31 cellular contexts compared by ENCODE assay signal in the genomic region with DNA sequence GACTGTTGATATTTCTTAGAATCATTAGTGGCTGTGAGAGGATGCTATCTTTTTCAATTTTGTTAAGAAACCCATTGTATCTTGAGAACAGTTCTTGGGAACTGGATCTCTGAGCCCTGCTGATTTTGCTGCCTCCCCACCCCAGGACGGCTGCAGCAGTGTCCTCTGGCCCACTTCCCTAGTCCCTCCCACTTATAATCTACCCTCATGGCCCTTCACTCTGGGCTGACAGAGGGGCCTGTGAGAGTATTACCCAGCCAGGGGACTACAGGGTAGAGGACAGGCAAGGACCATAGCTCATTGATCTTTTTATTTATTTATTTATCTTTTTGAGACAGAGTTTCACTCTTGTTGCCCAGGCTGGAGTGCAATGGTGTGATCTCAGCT. TPM values are rescaled to one million over a fixed set of nuclear protein-coding genes. Genes with fewer than 3 reads are reported as not detected.
DNase-seq lines count a peak whose midpoint lies in the region; ATAC-seq, FAIRE-seq and TF ChIP-seq lines count a peak whose summit lies in the region.
"Had no signal": no experiment of that assay in that cellular context is flagged by ENCODE, and none has a peak within 500 bp of the region (broad histone marks: within the 10 kb centered on the region; RNA-seq: fewer than 3 reads in every experiment).

No MANE protein-coding gene starts in this region.

- H3K27ac ChIP-seq in A549 (peak overlapping the region; percentile 68 to 82), coronary artery (no peak overlapping the region)
- H3K27ac ChIP-seq: 22Rv1, epithelial cell of prostate, prostate gland, right lobe of liver, SK-N-MC, tibial artery had no signal

- H3K27me3 Mint-ChIP-seq in HFFc6 (ENCODE audit: insufficient read depth), result 0 out of 2 replicates have a peak, but pooled peaks cover 2% of the 10 kb centered on the region
- peaks cover 18 to 29% of the 10 kb centered on the region in 2 donors for H3K27me3 Mint-ChIP-seq in T-cell

- H3K4me3 Mint-ChIP-seq in HFFc6 (peak overlapping the region; percentile 61), T-cell (no peak overlapping the region)
- H3K4me3 Mint-ChIP-seq: activated CD4-positive, alpha-beta memory T cell treated with anti-CD3 and anti-CD28 coated beads for 36 hours; memory B cell had no signal

- no peak for TF ChIP-seq EP300 in A549 (IDR thresholded peaks at IDR 0.05)

- peaks cover 22% of the 10 kb centered on the region for H3K9me3 ChIP-seq in A549
- H3K9me3 ChIP-seq: prostate gland, right lobe of liver had no signal

- H3K9me3 Mint-ChIP-seq in HFFc6, result peaks cover 12% of the 10 kb centered on the region
- H3K9me3 Mint-ChIP-seq in T-cell, result peaks cover 0 to 8% (median 3%) of the 10 kb centered on the region in 3 donors
- H3K9me3 Mint-ChIP-seq: activated naive CD4-positive, alpha-beta T cell treated with anti-CD3 and anti-CD28 coated beads, Interleukin-2, amount 50 U/mL, for 72 hours; activated T-helper 2 cell treated with anti-CD3 and anti-CD28 coated beads, Interferon-gamma antibody, Interleukin-2, Interleukin-4, amounts not matched to agents 10 μg/mL and 5 μg/mL and 100 μg/mL, durations not matched to agents 14 hours and 24 hours and 36 hours had no signal

- intact Hi-C loops in lower leg skin (cut with DNase I; ENCODE audit: low total_unique reads), result no loop called here

- H3K4me3 ChIP-seq in A549 (no peak overlapping the region), coronary artery (no peak overlapping the region), lower leg skin (ENCODE audit: low read depth, poor library complexity, severe bottlenecking) (no peak overlapping the region)
- H3K4me3 ChIP-seq: cardiac muscle cell, K562, prostate gland, right lobe of liver, SK-N-MC, tibial artery had no signal

- POLR2A ChIA-PET in A549 (lab: Yijun Ruan, JAX), result interaction anchor here (1.4 kb wide), 1 partner anchor 345 kb away, joined by 6 read pairs; no protein-coding TSS in a partner anchor
- POLR2A ChIA-PET in T-cell (lab: Charles Lee), result no interaction called here

- TF ChIP-seq RAD21 in A549 (conservative IDR thresholded peaks at IDR 0.05 in 1 of 2, IDR thresholded peaks at IDR 0.05 in 1 of 2), result no peak

- ATAC-seq in A549, result peak; percentile 52 to 55; a peak in 5 of 6 replicates
- ATAC-seq in omental fat pad (ENCODE audit: low FRiP score), result peak; percentile 13
- no peak for ATAC-seq in T-cell (replicated peaks in 1 of 4)
- ATAC-seq: activated naive CD4-positive, alpha-beta T cell treated with anti-CD3 and anti-CD28 coated beads, Interleukin-2, amount 50 U/mL, for 72 hours; K562; right lobe of liver had no signal

- TF ChIP-seq CTCF in A549 (IDR thresholded peaks at IDR 0.05) (no peak), HFFc6 (IDR thresholded peaks at IDR 0.05) (no peak), coronary artery (IDR thresholded peaks at IDR 0.05) (no peak), omental fat pad (IDR thresholded peaks at IDR 0.05) (no peak), lower leg skin (IDR thresholded peaks at IDR 0.05) (no peak)

- TF ChIP-seq POLR2A in A549 (IDR thresholded peaks at IDR 0.05; ENCODE audit: low read length), result no peak
- no peak for TF ChIP-seq POLR2A in lower leg skin (IDR thresholded peaks at IDR 0.05)

- H3K4me1 Mint-ChIP-seq in HFFc6 (ENCODE audit: low read depth) (peaks cover 42% of the 10 kb centered on the region), T-cell (no peaks in the 10 kb centered on the region)
- H3K4me1 Mint-ChIP-seq: memory B cell had no signal

- H3K27ac Mint-ChIP-seq in HFFc6 (peak overlapping the region; percentile 83), T-cell (no peak overlapping the region)
- H3K27ac Mint-ChIP-seq: activated CD4-positive, alpha-beta memory T cell treated with anti-CD3 and anti-CD28 coated beads for 36 hours; activated naive CD4-positive, alpha-beta T cell treated with anti-CD3 and anti-CD28 coated beads, Interleukin-2, amount 50 U/mL, for 72 hours; activated T-helper 2 cell treated with anti-CD3 and anti-CD28 coated beads, Interferon-gamma antibody, Interleukin-2, Interleukin-4, amounts not matched to agents 10 μg/mL and 5 μg/mL and 100 μg/mL, durations not matched to agents 14 hours and 24 hours and 36 hours; memory B cell had no signal

- H3K4me1 ChIP-seq in A549, result peaks cover 22% of the 10 kb centered on the region
- H3K4me1 ChIP-seq: prostate gland, right lobe of liver had no signal

- 7% methylated on average over 1 of the region's 1 CpG for WGBS in A549 (ENCODE audit: missing lambda C conversion rate)
- 60 to 67% methylated on average over 1 of the region's 1 CpG for WGBS in lower leg skin, 2 donors

- H3K36me3 Mint-ChIP-seq in HFFc6 (ENCODE audit: low read depth) (peaks cover 20% of the 10 kb centered on the region), T-cell (no peaks in the 10 kb centered on the region)
- H3K36me3 Mint-ChIP-seq: activated CD4-positive, alpha-beta memory T cell treated with anti-CD3 and anti-CD28 coated beads for 36 hours; activated naive CD4-positive, alpha-beta T cell treated with anti-CD3 and anti-CD28 coated beads, Interleukin-2, amount 50 U/mL, for 72 hours; memory B cell had no signal

- DNase-seq in A549 (ENCODE audit: low read depth in 1 of 2, low spot score in 1 of 2), result peak in 1 of 2 experiments; percentile 25
- no peak for DNase-seq in HFFc6
- peak; percentile 4 for DNase-seq in coronary artery (ENCODE audit: low spot score)
- no peak for DNase-seq in omental fat pad (ENCODE audit: low spot score)
- no peak for DNase-seq in T-cell
- no peak for DNase-seq in lower leg skin (ENCODE audit: low spot score in 2 of 2)
- DNase-seq in activated T-cell treated with anti-CD3 and anti-CD28 coated beads, Interleukin-2, amount 50 U/mL, for 1 hour, result no peak
- no peak for DNase-seq in stimulated activated CD4-positive, alpha-beta T cell treated with anti-CD3 and anti-CD28 coated beads, Interleukin-2, amount 100 ng/mL, for 24 hours
- DNase-seq: activated CD4-positive, alpha-beta memory T cell treated with anti-CD3 and anti-CD28 coated beads for 36 hours; activated CD4-positive, alpha-beta T cell treated with anti-CD3 and anti-CD28 coated beads for 1 hour; activated CD8-positive, alpha-beta memory T cell treated with anti-CD3 and anti-CD28 coated beads, Interleukin-2, amount 50 U/mL, for 4 hours; aorta; DND-41; effector CD4-positive, alpha-beta T cell; NCI-H1048; NCI-H1694; NCI-H82; stimulated activated CD4-positive, alpha-beta T cell treated with anti-CD3 and anti-CD28 coated beads, Interleukin-4, amount 100 ng/mL, for 4 hours had no signal

- peak; percentile 36 for FAIRE-seq in A549 (lab: Jason Lieb, UNC)
- FAIRE-seq: colon, H1 had no signal

- H3K4me2 ChIP-seq in A549, result peak overlapping the region; percentile 65

- CTCF ChIA-PET in A549 (lab: Yijun Ruan, JAX) (interaction anchor here (0.6 to 2.4 kb wide), 3 partner anchors 8 to 205 kb away, joined by 3 to 8 read pairs (median 4); no protein-coding TSS in a partner anchor), T-cell (lab: Charles Lee) (no interaction called here)

TF ChIP-seq in A549, 52 proteins besides CTCF, POLR2A, EP300 and RAD21:
- no peak for TF ChIP-seq CEBPB (IDR thresholded peaks at IDR 0.05)
- TF ChIP-seq HES2 (IDR thresholded peaks at IDR 0.05), result no peak
- TF ChIP-seq EHF (CRISPR knock-in tag; IDR thresholded peaks at IDR 0.05), result no peak
- TF ChIP-seq RCOR1 (IDR thresholded peaks at IDR 0.05; ENCODE audit: low read depth, low read length), result no peak

RNA-seq across cellular contexts. Expression of gene GLI2, which starts 5.6 kb away (rescaled TPM):
- polyA plus RNA-seq in A549 (2011; rRNA removed) (5.6 and 7.5 TPM in 2 replicates), A549 (2017; fragmentation: RNase III; extraction: RNeasy Plus Mini Kit Qiagen cat#74134 plus additional on column Dnase treatment) (10.3 to 12.5 TPM (median 10.4 TPM) in 3 replicates)
- polyA plus RNA-seq in A549 (2012; cell fraction: cytosol; rRNA removed), result 15.5 and 20.2 TPM in 2 replicates
- 41.4 and 61.7 TPM in 2 replicates for polyA plus RNA-seq in A549 (2012; cell fraction: nucleus; rRNA removed)
- polyA minus RNA-seq in A549 (2011; rRNA and poly(A)+ RNA removed), result 5.7 and 9.4 TPM in 2 replicates
- total RNA-seq in HFFc6 (2021; fragmentation: NEBNext Ultra II Directional; extraction: Animal tissue kit (Norgen Biotek cat#: 25700)), result 10 to 100 TPM; 40.2 to 46.1 (median 41.9) TPM
- total RNA-seq in omental fat pad (1 to 10 TPM; 1.3 to 2.4 (median 1.4) TPM), T-cell (under 1 TPM in 1 of 5 donors, not detected in 4; 0.25 TPM), lower leg skin (1 to 10 TPM in 3 of 4 donors, under 1 TPM in 1; 0.42 to 6.7 (median 3.1) TPM)
- total RNA-seq: activated CD4-positive, alpha-beta memory T cell treated with anti-CD3 and anti-CD28 coated beads for 36 hours; activated naive CD4-positive, alpha-beta T cell treated with anti-CD3 and anti-CD28 coated beads, Interleukin-2, amount 50 U/mL, for 72 hours had no signal
- polyA plus RNA-seq: K562 had no signal

Comparison
In these comparisons a context has a peak if more than half of its experiments do, and no peak if none do; other contexts are left out.
1. ATAC-seq: peak in A549 (2 of 2) and omental fat pad (single experiment); none in T-cell (0 of 4).
2. H3K27ac ChIP-seq: peak in A549 (2 of 2); none in coronary artery (0 of 2).
3. RNA of gene GLI2, which starts 5.6 kb away (total RNA-seq): 40.2 to 46.1 TPM in HFFc6; 0.42 to 6.7 TPM in lower leg skin, 1.3 to 2.4 TPM in omental fat pad and 0.25 TPM in T-cell; every median in the first group is over 4 times any median in the second.